9 cellular contexts compared by ENCODE assay signal in the genomic region with DNA sequence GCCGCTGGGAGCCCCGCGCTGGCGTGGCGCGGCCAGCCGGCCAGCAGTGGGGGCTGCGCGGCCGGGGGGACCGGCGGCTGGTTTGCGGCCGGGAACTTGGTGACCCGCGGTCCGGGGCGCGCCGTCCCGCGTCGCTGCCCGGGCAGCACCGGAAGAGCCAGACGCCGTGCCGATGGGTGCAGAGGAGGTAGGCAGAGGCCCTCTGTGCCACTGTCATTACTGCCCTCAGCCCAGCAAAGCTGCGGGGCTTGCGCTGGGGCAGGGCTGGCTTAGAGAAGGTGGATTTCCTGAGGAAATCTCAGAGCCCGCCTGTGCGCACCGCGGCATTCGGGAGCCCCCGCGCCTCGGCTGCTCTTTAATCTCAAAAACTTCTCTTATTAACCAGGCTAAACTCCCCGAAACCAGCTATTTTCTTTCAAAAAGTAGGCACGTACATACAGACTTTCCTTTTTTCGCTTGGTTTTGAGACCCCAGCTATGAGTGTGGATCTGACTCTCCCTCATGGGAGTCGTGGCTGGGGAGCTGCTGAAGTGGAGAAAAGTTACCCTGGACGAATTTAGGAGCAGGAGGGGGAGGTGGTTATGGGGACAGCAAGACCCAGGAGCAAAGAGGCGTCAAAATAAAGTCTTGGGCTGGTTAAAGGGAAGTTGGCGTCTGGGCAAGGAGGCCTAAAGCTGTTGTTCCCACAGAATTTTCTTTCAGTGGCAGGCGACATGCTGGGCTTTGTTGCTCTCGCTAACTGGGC. TPM values are rescaled to one million over a fixed set of nuclear protein-coding genes. Genes with fewer than 3 reads are reported as not detected.
DNase-seq lines count a peak whose midpoint lies in the region; ATAC-seq and TF ChIP-seq lines count a peak whose summit lies in the region.
"Had no signal": no experiment of that assay in that cellular context is flagged by ENCODE, and none has a peak within 500 bp of the region (broad histone marks: within the 10 kb centered on the region; RNA-seq: fewer than 3 reads in every experiment).

No MANE protein-coding gene starts in this region.

- peak overlapping the region; percentile 80 for H3K27ac ChIP-seq in effector memory CD4-positive, alpha-beta T cell (ENCODE audit: insufficient read depth, low read length, poor library complexity, severe bottlenecking)
- peak overlapping the region; percentile 94 for H3K27ac ChIP-seq in stomach smooth muscle (ENCODE audit: low read length)

- POLR2A ChIA-PET in Caco-2 (lab: Charles Lee): interaction anchor here (0.6 to 1.2 kb wide), 2 partner anchors 154 to 720 kb away, joined by 4 to 5 read pairs; partner anchors contain the start of gene SRSF5
- POLR2A ChIA-PET in activated CD4-positive, alpha-beta T cell treated with anti-CD3 and anti-CD28 coated beads for 36 hours (lab: Charles Lee): interaction anchor here (0.5 to 1.5 kb wide), 4 partner anchors 13 to 131 kb away, joined by 3 to 5 read pairs (median 4); no protein-coding TSS in a partner anchor

- peak overlapping the region; percentile 78 for H3K27ac Mint-ChIP-seq in Caco-2 (ENCODE audit: unreplicated experiment)
- H3K27ac Mint-ChIP-seq in activated CD4-positive, alpha-beta T cell treated with anti-CD3 and anti-CD28 coated beads for 36 hours: peak overlapping the region; percentile 99

- DNase-seq in Caco-2 (no peak), M059J (ENCODE audit: low read depth) (peak; percentile 54), medulla oblongata (ENCODE audit: extremely low spot score) (peak; percentile 55)
- peak; percentile 70 for DNase-seq in activated CD4-positive, alpha-beta T cell treated with anti-CD3 and anti-CD28 coated beads for 36 hours
- peak; percentile 20 to 24 (median 24) for DNase-seq in effector memory CD4-positive, alpha-beta T cell

- H3K9me3 ChIP-seq in Caco-2 (no peaks in the 10 kb centered on the region), stomach smooth muscle (ENCODE audit: control insufficient read depth in 2 of 2, low read length in 2 of 2) (no peaks in the 10 kb centered on the region)
- no peaks in the 10 kb centered on the region for H3K9me3 ChIP-seq in effector memory CD4-positive, alpha-beta T cell (ENCODE audit: control insufficient read depth, low read length)

- peaks cover 6% of the 10 kb centered on the region for H3K36me3 Mint-ChIP-seq in Caco-2 (ENCODE audit: insufficient read depth, unreplicated experiment)
- H3K36me3 Mint-ChIP-seq in activated CD4-positive, alpha-beta T cell treated with anti-CD3 and anti-CD28 coated beads for 36 hours (ENCODE audit: low read depth): peaks cover 38% of the 10 kb centered on the region

- H3K9me3 Mint-ChIP-seq in Caco-2 (ENCODE audit: unreplicated experiment): no peaks in the 10 kb centered on the region
- no peaks in the 10 kb centered on the region for H3K9me3 Mint-ChIP-seq in activated CD4-positive, alpha-beta T cell treated with anti-CD3 and anti-CD28 coated beads for 36 hours (ENCODE audit: low read depth)

- ATAC-seq in GM21717 (IDR thresholded peaks at IDR 0.05; ENCODE audit: unreplicated experiment) (peak; percentile 13), GM21786 (IDR thresholded peaks at IDR 0.05; ENCODE audit: unreplicated experiment) (no peak)
- ATAC-seq in activated CD4-positive, alpha-beta T cell treated with anti-CD3 and anti-CD28 coated beads for 36 hours: peak; percentile 44

- H3K27me3 Mint-ChIP-seq in Caco-2 (ENCODE audit: insufficient read depth, unreplicated experiment): no peaks in the 10 kb centered on the region
- H3K27me3 Mint-ChIP-seq in activated CD4-positive, alpha-beta T cell treated with anti-CD3 and anti-CD28 coated beads for 36 hours: no peaks in the 10 kb centered on the region

- peak overlapping the region; percentile 91 for H3K4me3 Mint-ChIP-seq in Caco-2 (ENCODE audit: unreplicated experiment)
- H3K4me3 Mint-ChIP-seq in activated CD4-positive, alpha-beta T cell treated with anti-CD3 and anti-CD28 coated beads for 36 hours: peak overlapping the region; percentile 87

- peaks cover 45% of the 10 kb centered on the region for H3K4me1 Mint-ChIP-seq in Caco-2 (ENCODE audit: low read depth, unreplicated experiment)
- H3K4me1 Mint-ChIP-seq in activated CD4-positive, alpha-beta T cell treated with anti-CD3 and anti-CD28 coated beads for 36 hours: peaks cover 52% of the 10 kb centered on the region

- H3K27me3 ChIP-seq in Caco-2 (replicated peaks; ENCODE audit: control insufficient read depth, insufficient read depth, low read length): no peaks in the 10 kb centered on the region
- H3K27me3 ChIP-seq in effector memory CD4-positive, alpha-beta T cell (replicated peaks; ENCODE audit: control insufficient read depth, insufficient read depth, low read length, poor library complexity, severe bottlenecking): no peaks in the 10 kb centered on the region
- H3K27me3 ChIP-seq in stomach smooth muscle (ENCODE audit: control insufficient read depth in 1 of 2, insufficient read depth in 2 of 2, low read length in 2 of 2): no peaks in the 10 kb centered on the region

- peak overlapping the region; percentile 84 to 96 for H3K9ac ChIP-seq in stomach smooth muscle (ENCODE audit: low read length in 2 of 2)

- H3K4me3 ChIP-seq in Caco-2 (ENCODE audit: low read depth, low read length) (peak overlapping the region; percentile 67), stomach smooth muscle (ENCODE audit: low read length in 2 of 2) (peak overlapping the region; percentile 84 to 95)
- peak overlapping the region; percentile 71 for H3K4me3 ChIP-seq in effector memory CD4-positive, alpha-beta T cell (ENCODE audit: insufficient read depth, low read depth, low read length, poor library complexity, severe bottlenecking)

- intact Hi-C loops in Caco-2 (cut with micrococcal nuclease; ENCODE audit: unreplicated experiment): loop anchor here (2.0 kb wide), 1 partner anchor 21 kb away; no protein-coding TSS in a partner anchor
- intact Hi-C loops in activated CD4-positive, alpha-beta T cell treated with anti-CD3 and anti-CD28 coated beads for 36 hours (cut with DNase I, micrococcal nuclease): loop anchor here (1.0 to 10.0 kb wide), 8 partner anchors 24 to 1710 kb away; partner anchors contain the start of genes SIPA1L1 (in 1 of the 2), SRSF5 (in 1 of the 2) and ZFP36L1 (in 1 of the 2)

- no TSS peak for BruUV-seq in Caco-2 (replicated peaks; lab: Mats Ljungman, UMichigan)

- peaks cover 28% of the 10 kb centered on the region for H3K4me1 ChIP-seq in Caco-2
- peaks cover 40% of the 10 kb centered on the region for H3K4me1 ChIP-seq in effector memory CD4-positive, alpha-beta T cell (ENCODE audit: control insufficient read depth, insufficient read depth, low read length, poor library complexity, severe bottlenecking)
- peaks cover 49% of the 10 kb centered on the region for H3K4me1 ChIP-seq in stomach smooth muscle (ENCODE audit: control insufficient read depth, insufficient read depth, low read length)

- TF ChIP-seq CTCF in Caco-2 (IDR thresholded peaks at IDR 0.05; ENCODE audit: insufficient read depth in 1 of 2, low read depth in 1 of 2, low read length in 1 of 2, severe bottlenecking in 1 of 2, unreplicated experiment in 1 of 2): no peak

- H3K36me3 ChIP-seq in Caco-2 (ENCODE audit: control insufficient read depth, insufficient read depth, low read length): no peaks in the 10 kb centered on the region
- H3K36me3 ChIP-seq in effector memory CD4-positive, alpha-beta T cell (ENCODE audit: control insufficient read depth, insufficient read depth, low read length): no peaks in the 10 kb centered on the region
- no peaks in the 10 kb centered on the region for H3K36me3 ChIP-seq in stomach smooth muscle (ENCODE audit: control insufficient read depth in 2 of 2, insufficient read depth in 2 of 2, low read length in 2 of 2)

- CTCF ChIA-PET in Caco-2 (lab: Charles Lee): interaction anchor here (0.7 to 1.6 kb wide), 4 partner anchors 13 to 141 kb away, joined by 3 to 4 read pairs (median 3); no protein-coding TSS in a partner anchor
- CTCF ChIA-PET in activated CD4-positive, alpha-beta T cell treated with anti-CD3 and anti-CD28 coated beads for 36 hours (lab: Charles Lee): interaction anchor here (0.6 to 2.1 kb wide), 10 partner anchors 21 to 114 kb away, joined by 3 to 5 read pairs (median 3); no protein-coding TSS in a partner anchor

RNA-seq across cellular contexts. Expression of gene SUSD6, which starts 0.8 kb away (rescaled TPM):
- 16.6 and 21.5 TPM in 2 replicates for total RNA-seq in Caco-2 (2022)
- total RNA-seq in M059J (2014; rRNA removed; shearing (Covaris generic)): 7.2 and 8.6 TPM in 2 replicates
- 10 to 100 TPM; 57.9 to 59.3 TPM for total RNA-seq in activated CD4-positive, alpha-beta T cell treated with anti-CD3 and anti-CD28 coated beads for 36 hours

RNA-seq across cellular contexts. Expression of gene CCDC177, which starts 37.5 kb away (rescaled TPM):
- total RNA-seq in Caco-2 (2022): 0.56 and 0.82 TPM in 2 replicates
- total RNA-seq in M059J (2014; rRNA removed; shearing (Covaris generic)): not detected in 2 replicates
- total RNA-seq in activated CD4-positive, alpha-beta T cell treated with anti-CD3 and anti-CD28 coated beads for 36 hours: not detected
- total RNA-seq: subcutaneous adipose tissue had no signal

Comparison
In these comparisons a context has a peak if more than half of its experiments do, and no peak if none do; other contexts are left out.
1. DNase-seq: peak in M059J (single experiment), activated CD4-positive, alpha-beta T cell treated with anti-CD3 and anti-CD28 coated beads for 36 hours (single experiment), effector memory CD4-positive, alpha-beta T cell (3 of 3) and medulla oblongata (single experiment); none in Caco-2 (0 of 2).
2. Peak in every context shown above with its lines, with median percentiles within 50 percentile points of each other: H3K4me3 ChIP-seq.